8 cellular contexts compared by ENCODE assay signal in genomic region chr14:95319312-95320075, GRCh38. TPM values are rescaled to one million over a fixed set of nuclear protein-coding genes. Genes with fewer than 3 reads are reported as not detected.
DNase-seq lines count a peak whose midpoint lies in the region; ATAC-seq lines count a peak whose summit lies in the region.

A gene with protein sequence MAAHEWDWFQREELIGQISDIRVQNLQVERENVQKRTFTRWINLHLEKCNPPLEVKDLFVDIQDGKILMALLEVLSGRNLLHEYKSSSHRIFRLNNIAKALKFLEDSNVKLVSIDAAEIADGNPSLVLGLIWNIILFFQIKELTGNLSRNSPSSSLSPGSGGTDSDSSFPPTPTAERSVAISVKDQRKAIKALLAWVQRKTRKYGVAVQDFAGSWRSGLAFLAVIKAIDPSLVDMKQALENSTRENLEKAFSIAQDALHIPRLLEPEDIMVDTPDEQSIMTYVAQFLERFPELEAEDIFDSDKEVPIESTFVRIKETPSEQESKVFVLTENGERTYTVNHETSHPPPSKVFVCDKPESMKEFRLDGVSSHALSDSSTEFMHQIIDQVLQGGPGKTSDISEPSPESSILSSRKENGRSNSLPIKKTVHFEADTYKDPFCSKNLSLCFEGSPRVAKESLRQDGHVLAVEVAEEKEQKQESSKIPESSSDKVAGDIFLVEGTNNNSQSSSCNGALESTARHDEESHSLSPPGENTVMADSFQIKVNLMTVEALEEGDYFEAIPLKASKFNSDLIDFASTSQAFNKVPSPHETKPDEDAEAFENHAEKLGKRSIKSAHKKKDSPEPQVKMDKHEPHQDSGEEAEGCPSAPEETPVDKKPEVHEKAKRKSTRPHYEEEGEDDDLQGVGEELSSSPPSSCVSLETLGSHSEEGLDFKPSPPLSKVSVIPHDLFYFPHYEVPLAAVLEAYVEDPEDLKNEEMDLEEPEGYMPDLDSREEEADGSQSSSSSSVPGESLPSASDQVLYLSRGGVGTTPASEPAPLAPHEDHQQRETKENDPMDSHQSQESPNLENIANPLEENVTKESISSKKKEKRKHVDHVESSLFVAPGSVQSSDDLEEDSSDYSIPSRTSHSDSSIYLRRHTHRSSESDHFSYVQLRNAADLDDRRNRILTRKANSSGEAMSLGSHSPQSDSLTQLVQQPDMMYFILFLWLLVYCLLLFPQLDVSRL (minus strand): TSS chr14:95319908. CDS start chr14:95319792, 116 bp downstream.

- H3K27me3 Mint-ChIP-seq in T-helper 17 cell: peaks cover 37% of the 10 kb centered on the region
- peaks cover 92% of the 10 kb centered on the region for H3K27me3 Mint-ChIP-seq in central memory CD8-positive, alpha-beta T cell

- peaks cover 2% of the 10 kb centered on the region for H3K36me3 Mint-ChIP-seq in T-helper 17 cell (ENCODE audit: low read depth)
- H3K36me3 Mint-ChIP-seq in central memory CD8-positive, alpha-beta T cell (ENCODE audit: insufficient read depth): peaks cover 7% of the 10 kb centered on the region

- peaks cover 17% of the 10 kb centered on the region for H3K4me1 Mint-ChIP-seq in T-helper 17 cell
- H3K4me1 Mint-ChIP-seq in central memory CD8-positive, alpha-beta T cell: peaks cover 14% of the 10 kb centered on the region

- peak; percentile 47 for ATAC-seq in HG03521 (IDR thresholded peaks at IDR 0.05; ENCODE audit: unreplicated experiment)
- peak; percentile 81 for ATAC-seq in T-helper 17 cell
- peak; percentile 39 for ATAC-seq in central memory CD8-positive, alpha-beta T cell (replicated peaks; ENCODE audit: extremely low read depth, poor library complexity, severe bottlenecking)
- ATAC-seq in left lobe of liver: peak; percentile 53

- no peaks in the 10 kb centered on the region for H3K9me3 ChIP-seq in T-helper 17 cell (ENCODE audit: control insufficient read depth, low read length, poor library complexity, severe bottlenecking)

- H3K9me3 Mint-ChIP-seq in central memory CD8-positive, alpha-beta T cell: no peaks in the 10 kb centered on the region

- peak within 1 kb of the TSS; percentile 37 for H3K27ac Mint-ChIP-seq in T-helper 17 cell
- no peak within 1 kb of the TSS for H3K27ac Mint-ChIP-seq in central memory CD8-positive, alpha-beta T cell (ENCODE audit: low read depth)

- peak within 1 kb of the TSS; percentile 92 for H3K4me3 Mint-ChIP-seq in T-helper 17 cell
- H3K4me3 Mint-ChIP-seq in central memory CD8-positive, alpha-beta T cell: peak within 1 kb of the TSS; percentile 77

- DNase-seq in NCI-H510A (lab: John Stamatoyannopoulos, UW): peak; percentile 20
- no peak for DNase-seq in NCI-H510A treated with DMSO at 0.1 percent for 48 hours (lab: John Stamatoyannopoulos, UW)
- peak; percentile 14 to 25 (median 16) for DNase-seq in T-helper 17 cell
- DNase-seq in central memory CD8-positive, alpha-beta T cell (ENCODE audit: low spot score in 2 of 2): no peak
- DNase-seq in left lobe of liver (ENCODE audit: low spot score): peak; percentile 74
- peak; percentile 10 to 15 for DNase-seq in stimulated activated CD8-positive, alpha-beta memory T cell treated with anti-CD3 and anti-CD28 coated beads, Interleukin-15, amount 100 ng/mL, for 4 hours (ENCODE audit: low read depth in 2 of 2)
- no peak for DNase-seq in SKM-1 (lab: John Stamatoyannopoulos, UW; ENCODE audit: unreplicated experiment)

RNA-seq across cellular contexts. Expression of the gene that starts here (rescaled TPM):
- total RNA-seq in T-helper 17 cell: 1 to 10 TPM in 1 of 2 donors, under 1 TPM in 1; 0.26 to 1.3 TPM
- total RNA-seq in left lobe of liver: 67.7 TPM

Comparison
In these comparisons a context has a peak if more than half of its experiments do, and no peak if none do; other contexts are left out.
1. RNA of the gene that starts here (total RNA-seq): 67.7 TPM in left lobe of liver (single experiment); 0.26 to 1.3 TPM in T-helper 17 cell; every median in the first group is over 10 times any median in the second.
2. DNase-seq: peak in NCI-H510A (single experiment), T-helper 17 cell (3 of 3), left lobe of liver (single experiment) and stimulated activated CD8-positive, alpha-beta memory T cell treated with anti-CD3 and anti-CD28 coated beads, Interleukin-15, amount 100 ng/mL, for 4 hours (2 of 2); none in NCI-H510A treated with DMSO at 0.1 percent for 48 hours (single experiment), central memory CD8-positive, alpha-beta T cell (0 of 2) and SKM-1 (single experiment).
3. Peak in every context shown above with its lines, with median percentiles within 50 percentile points of each other: ATAC-seq.